In genomic region chr4:119098306-119098705, GRCh38 we compare ENCODE assay signal across 19 cellular contexts. TPM values are rescaled to one million over a fixed set of nuclear protein-coding genes. Genes with fewer than 3 reads are reported as not detected.
A peak's percentile ranks its signal among the peaks of the same experiment; 100 is the strongest.
DNase-seq lines count a peak whose midpoint lies in the region; ATAC-seq, FAIRE-seq and TF ChIP-seq lines count a peak whose summit lies in the region.
"Had no signal": no experiment of that assay in that cellular context is flagged by ENCODE, and none has a peak within 500 bp of the region (broad histone marks: within the 10 kb centered on the region; RNA-seq: fewer than 3 reads in every experiment).

No MANE protein-coding gene starts in this region.

- 0 out of 2 replicates have a peak, but pooled peaks cover 2% of the 10 kb centered on the region for H3K9me1 ChIP-seq in IMR-90 (ENCODE audit: insufficient read depth, low read length)

- H4K20me1 ChIP-seq in IMR-90 (ENCODE audit: insufficient read depth, low read length) = no peaks in the 10 kb centered on the region

- no TSS peak for BruUV-seq in IMR-90 (replicated peaks; lab: Mats Ljungman, UMichigan)

- H3K23ac ChIP-seq in IMR-90 (ENCODE audit: low read depth, low read length) = no peak overlapping the region

- peak overlapping the region; percentile 57; the same call in 1 of the 2 replicates for H4K91ac ChIP-seq in IMR-90 (ENCODE audit: insufficient read depth, low read depth, low read length)

- no peaks in the 10 kb centered on the region for H3K27me3 ChIP-seq in IMR-90 (ENCODE audit: control insufficient read depth, insufficient read depth, low read length)
- no peaks in the 10 kb centered on the region for H3K27me3 ChIP-seq in mucosa of rectum (ENCODE audit: control insufficient read depth in 2 of 2, insufficient read depth in 2 of 2, low read length in 2 of 2)
- H3K27me3 ChIP-seq in transverse colon = no peaks in the 10 kb centered on the region
- H3K27me3 ChIP-seq: BE2C had no signal

- TF ChIP-seq EP300 in A549 (IDR thresholded peaks at IDR 0.05) = no peak
- TF ChIP-seq EP300 in transverse colon (IDR thresholded peaks at IDR 0.05; ENCODE audit: low read depth) = no peak

- H3K9ac ChIP-seq in IMR-90 (ENCODE audit: low read depth, low read length) (no peak overlapping the region), mucosa of rectum (ENCODE audit: low read depth in 1 of 2, low read length in 2 of 2) (no peak overlapping the region)
- H3K9ac ChIP-seq: GM23248 had no signal

- H3K36me3 ChIP-seq in IMR-90 (ENCODE audit: control insufficient read depth, insufficient read depth, low read length) (no peaks in the 10 kb centered on the region), mucosa of rectum (ENCODE audit: control insufficient read depth in 2 of 2, insufficient read depth in 2 of 2, low read length in 2 of 2) (no peaks in the 10 kb centered on the region), transverse colon (no peaks in the 10 kb centered on the region)
- H3K36me3 ChIP-seq: BE2C had no signal

- no peak overlapping the region for H2AK9ac ChIP-seq in IMR-90 (replicated peaks; ENCODE audit: low read depth, low read length, poor library complexity)

- POLR2A ChIA-PET in A549 (lab: Yijun Ruan, JAX) = no interaction called here
- POLR2A ChIA-PET in IMR-90 (lab: Charles Lee; ENCODE audit: unreplicated experiment) = no interaction called here

- CTCF ChIA-PET in A549 (lab: Yijun Ruan, JAX) (no interaction called here), IMR-90 (lab: Yijun Ruan, JAX) (interaction anchor here (0.9 kb wide), 1 partner anchor 11 kb away, joined by 3 read pairs; no protein-coding TSS in a partner anchor)

- no peak for TF ChIP-seq POLR2A in A549 (IDR thresholded peaks at IDR 0.05; ENCODE audit: low read length)
- no peak for TF ChIP-seq POLR2A in IMR-90 (IDR thresholded peaks at IDR 0.05; ENCODE audit: low read depth, low read length)
- TF ChIP-seq POLR2A in transverse colon (IDR thresholded peaks at IDR 0.05) = no peak

- peak overlapping the region; percentile 4; the same call in 1 of the 2 replicates for H2AK5ac ChIP-seq in IMR-90 (ENCODE audit: low read depth, low read length)

- peak overlapping the region; percentile 60; the same call in 1 of the 2 replicates for H2BK120ac ChIP-seq in IMR-90 (ENCODE audit: low read depth, low read length)

- peak overlapping the region; percentile 30; the same call in 1 of the 2 replicates for H3K18ac ChIP-seq in IMR-90 (ENCODE audit: low read depth, low read length)

- 89% methylated on average over 1 of the region's 1 CpG for WGBS in A549 (ENCODE audit: missing lambda C conversion rate)
- no CpG with 5 or more reads among the region's 1 CpG for WGBS in IMR-90 (ENCODE audit: extremely low coverage in 2 of 2, insufficient read length in 1 of 2), 2 experiments
- 95 to 100% methylated on average over 1 of the region's 1 CpG for WGBS in transverse colon (ENCODE audit: low coverage in 1 of 2), 2 donors

- H3K4me1 ChIP-seq in A549 (peaks cover 50% of the 10 kb centered on the region), IMR-90 (ENCODE audit: control insufficient read depth, insufficient read depth, low read length) (peaks cover 7% of the 10 kb centered on the region; the same call in 1 of the 2 replicates), mucosa of rectum (ENCODE audit: control insufficient read depth in 2 of 2, insufficient read depth in 2 of 2, low read length in 2 of 2) (peaks cover 15 to 56% of the 10 kb centered on the region in 2 donors), transverse colon (peaks cover 6 to 65% (median 22%) of the 10 kb centered on the region in 4 donors)

- in situ Hi-C loops in IMR-90 (cut with MboI; ENCODE audit: low sequenced_read_pairs) (no loop called here), transverse colon (cut with MboI; ENCODE audit: low pct_ligation_motif_present in 1 of 4, low pct_unique_long_range_greater_than_20kb in 1 of 4, low sequenced_read_pairs in 3 of 4) (no loop called here)

- TF ChIP-seq RAD21 in A549 (conservative IDR thresholded peaks at IDR 0.05 in 1 of 2, IDR thresholded peaks at IDR 0.05 in 1 of 2) = no peak
- TF ChIP-seq RAD21 in IMR-90 (IDR thresholded peaks at IDR 0.05; ENCODE audit: low read length) = no peak

- H3K9me3 ChIP-seq in A549 (0 out of 3 replicates have a peak, but pooled peaks cover 3% of the 10 kb centered on the region), IMR-90 (ENCODE audit: control insufficient read depth, insufficient read depth, low read length) (no peaks in the 10 kb centered on the region), mucosa of rectum (ENCODE audit: control insufficient read depth in 2 of 2, low read length in 2 of 2) (no peaks in the 10 kb centered on the region), transverse colon (no peaks in the 10 kb centered on the region)
- H3K9me3 ChIP-seq: BE2C had no signal

- TF ChIP-seq CTCF in A549 (IDR thresholded peaks at IDR 0.05) = no peak
- no peak for TF ChIP-seq CTCF in IMR-90 (conservative IDR thresholded peaks at IDR 0.05; ENCODE audit: low read depth, low read length)
- TF ChIP-seq CTCF in transverse colon (IDR thresholded peaks at IDR 0.05) = no peak

- H3K4me2 ChIP-seq in A549 = no peak overlapping the region
- no peak overlapping the region for H3K4me2 ChIP-seq in IMR-90 (ENCODE audit: low read depth, low read length)

- peak overlapping the region; percentile 64 to 99; a peak in 5 of 6 replicates for H3K27ac ChIP-seq in A549
- no peak overlapping the region for H3K27ac ChIP-seq in IMR-90 (ENCODE audit: insufficient read depth, low read length)
- H3K27ac ChIP-seq in mucosa of rectum (ENCODE audit: low read depth in 2 of 2, low read length in 2 of 2) = peak overlapping the region; percentile 63 to 73
- H3K27ac ChIP-seq in transverse colon = peak overlapping the region; percentile 59 to 73 (median 72)
- H3K27ac ChIP-seq: C4-2B had no signal

- peak overlapping the region; percentile 69 for H2BK5ac ChIP-seq in IMR-90 (ENCODE audit: low read depth, low read length, poor library complexity, severe bottlenecking)

- H3K4ac ChIP-seq in IMR-90 (ENCODE audit: low read depth, low read length) = peak overlapping the region; percentile 36; the same call in 1 of the 2 replicates

- DNase-seq in A549 (ENCODE audit: low read depth in 1 of 2, low spot score in 1 of 2) = no peak
- DNase-seq in IMR-90 = no peak
- no peak for DNase-seq in transverse colon
- DNase-seq in epidermal melanocyte (ENCODE audit: insufficient read length, low spot score) = no peak
- DNase-seq in anterior cingulate cortex (lab: John Stamatoyannopoulos, UW) = no peak
- DNase-seq: BE2C; CD4-positive, alpha-beta memory T cell; DMS79 had no signal

- peak overlapping the region; percentile 77; the same call in 1 of the 2 replicates for H2BK20ac ChIP-seq in IMR-90 (ENCODE audit: low read depth, low read length)

- H4K5ac ChIP-seq in IMR-90 (ENCODE audit: low read depth, low read length) = peak overlapping the region; percentile 10; the same call in 1 of the 2 replicates

- no peak for ATAC-seq in A549
- ATAC-seq in IMR-90 (ENCODE audit: low read depth) = no peak
- no peak for ATAC-seq in esophagus mucosa
- ATAC-seq: GM12878, HCT116 had no signal

- H3K14ac ChIP-seq in IMR-90 (replicated peaks; ENCODE audit: low read depth, low read length) = peak overlapping the region; percentile 55; the same call in 1 of the 2 replicates

- no peak for FAIRE-seq in A549 (lab: Jason Lieb, UNC)
- FAIRE-seq: GM18507, H54 had no signal

- H2AFZ ChIP-seq in IMR-90 (replicated peaks; ENCODE audit: low read length, poor library complexity) = no peak overlapping the region
- H2AFZ ChIP-seq: GM23248 had no signal

- intact Hi-C loops in IMR-90 (cut with micrococcal nuclease) = no loop called here
- intact Hi-C loops in transverse colon (cut with DNase I; ENCODE audit: low total_unique reads) = no loop called here

- peak overlapping the region; percentile 68; the same call in 2 of the 3 replicates for H2BK15ac ChIP-seq in IMR-90 (ENCODE audit: low read depth, low read length)

- H3K56ac ChIP-seq in IMR-90 (ENCODE audit: extremely low read depth, insufficient read depth, low read length) = peak overlapping the region; percentile 54; the same call in 1 of the 2 replicates

- no peak overlapping the region for H3K4me3 ChIP-seq in A549
- H3K4me3 ChIP-seq in IMR-90 (ENCODE audit: insufficient read depth, low read depth, low read length) = no peak overlapping the region
- H3K4me3 ChIP-seq in mucosa of rectum (ENCODE audit: low read length in 2 of 2) = no peak overlapping the region
- no peak overlapping the region for H3K4me3 ChIP-seq in transverse colon
- H3K4me3 ChIP-seq: GM12878, GM23248 had no signal

- H3K79me1 ChIP-seq in IMR-90 (ENCODE audit: low read depth in 1 of 2, low read length in 2 of 2) = no peaks in the 10 kb centered on the region

- H4K8ac ChIP-seq in IMR-90 (ENCODE audit: low read depth in 2 of 2, low read length in 2 of 2) = peak overlapping the region; percentile 53 to 64; a peak in 2 of 4 replicates

- dilution Hi-C loops in IMR-90 (cut with HindIII; ENCODE audit: low sequenced_read_pairs, unreplicated experiment) = no loop called here

TF ChIP-seq in A549, 52 proteins besides CTCF, POLR2A, EP300 and RAD21 (continues in another document):
- no peak for TF ChIP-seq BHLHE40 (IDR thresholded peaks at IDR 0.05; ENCODE audit: low read depth, low read length)
- TF ChIP-seq MAFK (IDR thresholded peaks at IDR 0.05; ENCODE audit: partially characterized antibody) = no peak
- no peak for TF ChIP-seq ZSCAN20 (CRISPR knock-in tag; IDR thresholded peaks at IDR 0.05)
- no peak for TF ChIP-seq FOSB (CRISPR knock-in tag; IDR thresholded peaks at IDR 0.05)
- TF ChIP-seq ZFP36 (IDR thresholded peaks at IDR 0.05; ENCODE audit: borderline replicate concordance, partially characterized antibody) = no peak
- no peak for TF ChIP-seq ZC3H11A (IDR thresholded peaks at IDR 0.05)

TF ChIP-seq in IMR-90, 13 proteins besides CTCF, POLR2A, EP300 and RAD21:
- no peak for TF ChIP-seq MAZ (IDR thresholded peaks at IDR 0.05; ENCODE audit: borderline replicate concordance, low read depth, low read length)
- TF ChIP-seq MXI1 (IDR thresholded peaks at IDR 0.05; ENCODE audit: borderline replicate concordance, low read depth, low read length) = no peak
- TF ChIP-seq FOS (IDR thresholded peaks at IDR 0.05; ENCODE audit: low read depth, low read length) = no peak
- no peak for TF ChIP-seq SMC3 (IDR thresholded peaks at IDR 0.05; ENCODE audit: low read depth, low read length)
- no peak for TF ChIP-seq RFX5 (IDR thresholded peaks at IDR 0.05; ENCODE audit: low read depth, low read length)

RNA-seq across cellular contexts. Expression of gene MYOZ2, which starts 37.3 kb away (rescaled TPM):
- not detected in 2 replicates for polyA plus RNA-seq in A549 (2011; rRNA removed)
- not detected in 2 replicates for polyA plus RNA-seq in A549 (2012; cell fraction: cytosol; rRNA removed)
- polyA plus RNA-seq in A549 (2012; cell fraction: nucleus; rRNA removed) = not detected in 2 replicates
- polyA plus RNA-seq in A549 (2017; fragmentation: RNase III; extraction: RNeasy Plus Mini Kit Qiagen cat#74134 plus additional on column Dnase treatment) = not detected in 3 replicates
- polyA minus RNA-seq in A549 (2011; rRNA and poly(A)+ RNA removed) = not detected in 2 replicates
- under 0.01 and 0.18 TPM in 2 replicates for total RNA-seq in IMR-90 (2012; rRNA removed)
- 0.14 and 0.17 TPM in 2 replicates for polyA plus RNA-seq in IMR-90 (2012; rRNA removed)
- polyA plus RNA-seq in IMR-90 (2012; cell fraction: cytosol; rRNA removed) = 0.04 TPM in 1 of 2 replicates, not detected in the other
- 0.02 and 0.10 TPM in 2 replicates for polyA plus RNA-seq in IMR-90 (2012; cell fraction: nucleus; rRNA removed; ENCODE audit: low replicate concordance)
- total RNA-seq in transverse colon = under 1 TPM in 2 of 4 donors, not detected in 2; 0.27 to 0.32 TPM
- not detected for total RNA-seq in esophagus mucosa
- total RNA-seq: CD4-positive, alpha-beta memory T cell; G401; GM12878; HT-29 had no signal
- polyA plus RNA-seq: CD4-positive, alpha-beta memory T cell; GM12878; IgD-negative memory B cell had no signal
